ENCODE assay signal across 8 cellular contexts in genomic region chr2:16666453-16666801, GRCh38. TPM values are rescaled to one million over a fixed set of nuclear protein-coding genes. Genes with fewer than 3 reads are reported as not detected.
DNase-seq lines count a peak whose midpoint lies in the region; ATAC-seq, FAIRE-seq and TF ChIP-seq lines count a peak whose summit lies in the region.

No MANE protein-coding gene starts in this region.

- FAIRE-seq in GM19239 (lab: Jason Lieb, UNC), result no peak

- peaks cover 46% of the 10 kb centered on the region for H3K4me1 Mint-ChIP-seq in neural progenitor cell

- DNase-seq in M059J (ENCODE audit: low read depth), result peak; percentile 8
- peak; percentile 87 for DNase-seq in choroid plexus epithelial cell (ENCODE audit: low read depth)
- DNase-seq in neural progenitor cell (ENCODE audit: low spot score), result no peak
- DNase-seq in hippocampal formation (lab: John Stamatoyannopoulos, UW), result no peak
- DNase-seq in cerebellar cortex (ENCODE audit: low spot score), result no peak
- DNase-seq in GM19239 (ENCODE audit: insufficient read length, low spot score), result no peak
- DNase-seq in islet precursor cell, result no peak

- H3K36me3 Mint-ChIP-seq in neural progenitor cell, result no peaks in the 10 kb centered on the region

- TF ChIP-seq CTCF in choroid plexus epithelial cell (conservative IDR thresholded peaks at IDR 0.05; ENCODE audit: low read depth, low read length) (no peak), neural progenitor cell (IDR thresholded peaks at IDR 0.05) (no peak)

- H3K27ac ChIP-seq in neural progenitor cell, result no peak overlapping the region

- peak overlapping the region; percentile 71 for H3K4me3 ChIP-seq in choroid plexus epithelial cell (ENCODE audit: low read depth, low read length)
- peak overlapping the region; percentile 59 for H3K4me3 ChIP-seq in neural progenitor cell

- H3K9me3 Mint-ChIP-seq in neural progenitor cell, result no peaks in the 10 kb centered on the region

- no peaks in the 10 kb centered on the region for H3K9me3 ChIP-seq in neural progenitor cell (ENCODE audit: low read depth)

- peaks cover 54% of the 10 kb centered on the region for H3K27me3 ChIP-seq in neural progenitor cell

- ATAC-seq in GM18867 (IDR thresholded peaks at IDR 0.05; ENCODE audit: unreplicated experiment), result peak; percentile 21

- H3K4me3 Mint-ChIP-seq in neural progenitor cell, result peak overlapping the region; percentile 86

- H3K27me3 Mint-ChIP-seq in neural progenitor cell (ENCODE audit: insufficient read depth, low read depth), result peaks cover 18% of the 10 kb centered on the region

- peaks cover 4% of the 10 kb centered on the region for H3K4me1 ChIP-seq in neural progenitor cell

- peak overlapping the region; percentile 92 for H3K4me2 ChIP-seq in neural progenitor cell

- H2AFZ ChIP-seq in neural progenitor cell (replicated peaks), result no peak overlapping the region

- H4K20me1 ChIP-seq in neural progenitor cell (ENCODE audit: low read depth), result peaks cover 9% of the 10 kb centered on the region

- H3K79me2 ChIP-seq in neural progenitor cell (ENCODE audit: low read depth), result no peaks in the 10 kb centered on the region

- H3F3A ChIP-seq in neural progenitor cell (ENCODE audit: low read depth), result peaks cover 5% of the 10 kb centered on the region

- peak overlapping the region; percentile 8 for H3K27ac Mint-ChIP-seq in neural progenitor cell

- H3K9ac ChIP-seq in neural progenitor cell, result no peak overlapping the region

- H3K36me3 ChIP-seq in neural progenitor cell, result no peaks in the 10 kb centered on the region

RNA-seq across cellular contexts. Expression of gene CYRIA, which starts 0.8 kb away (rescaled TPM):
- 0.02 TPM in 1 of 2 replicates, not detected in the other for total RNA-seq in M059J (2014; rRNA removed; shearing (Covaris generic))
- 0.81 and 1.0 TPM in 2 replicates for total RNA-seq in neural progenitor cell (ENCODE audit: low replicate concordance)

Comparison
In these comparisons a context has a peak if more than half of its experiments do, and no peak if none do; other contexts are left out.
1. DNase-seq: peak in M059J (single experiment) and choroid plexus epithelial cell (single experiment); none in neural progenitor cell (single experiment), hippocampal formation (0 of 2), cerebellar cortex (single experiment), GM19239 (single experiment) and islet precursor cell (single experiment).